ENCODE assay signal across 10 cellular contexts in the genomic region with DNA sequence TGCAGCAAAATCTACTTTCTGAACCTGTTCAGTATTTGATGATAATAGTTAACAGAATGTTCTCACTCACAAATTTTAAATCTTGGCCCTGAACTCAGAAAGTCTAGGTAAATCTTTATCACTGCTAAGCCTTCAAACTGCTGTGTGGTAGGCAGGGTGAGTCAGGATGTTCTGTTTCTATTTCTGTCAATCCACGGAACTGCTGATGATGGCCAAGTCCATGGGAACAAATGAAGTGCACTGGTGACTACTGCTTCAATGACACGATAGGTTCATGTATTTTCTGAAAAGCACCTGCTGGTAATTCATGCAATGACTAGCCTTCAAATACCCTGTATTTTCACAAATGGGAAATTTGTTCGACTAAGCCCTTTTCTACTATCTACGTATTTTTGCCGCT. TPM values are rescaled to one million over a fixed set of nuclear protein-coding genes. Genes with fewer than 3 reads are reported as not detected.
DNase-seq lines count a peak whose midpoint lies in the region; ATAC-seq, FAIRE-seq and TF ChIP-seq lines count a peak whose summit lies in the region.
"Had no signal": no experiment of that assay in that cellular context is flagged by ENCODE, and none has a peak within 500 bp of the region (broad histone marks: within the 10 kb centered on the region; RNA-seq: fewer than 3 reads in every experiment).

No MANE protein-coding gene starts in this region.

- no peak overlapping the region for H4K91ac ChIP-seq in mesenchymal stem cell (ENCODE audit: low read length)

- peaks cover 13% of the 10 kb centered on the region for H3K4me1 ChIP-seq in astrocyte (ENCODE audit: insufficient read depth, low read length)
- peaks cover 3% of the 10 kb centered on the region for H3K4me1 ChIP-seq in mesenchymal stem cell (ENCODE audit: control insufficient read depth, insufficient read depth, low read depth, low read length)

- TF ChIP-seq CTCF in astrocyte (IDR thresholded peaks at IDR 0.05; ENCODE audit: insufficient read depth, low read depth, low read length) (no peak), nephron progenitor cell (IDR thresholded peaks at IDR 0.05) (no peak)

- H4K8ac ChIP-seq in mesenchymal stem cell (ENCODE audit: low read length) = no peak overlapping the region

- H3K36me3 Mint-ChIP-seq in astrocyte (ENCODE audit: low read depth, unreplicated experiment) (peaks cover 2% of the 10 kb centered on the region), nephron progenitor cell (ENCODE audit: low read depth) (peaks cover 8% of the 10 kb centered on the region)

- H3K14ac ChIP-seq in mesenchymal stem cell (ENCODE audit: low read length in 2 of 2) = no peak overlapping the region

- H3K9me3 ChIP-seq in astrocyte (ENCODE audit: insufficient read depth, low read depth, low read length) = no peaks in the 10 kb centered on the region
- H3K9me3 ChIP-seq in mesenchymal stem cell (ENCODE audit: control insufficient read depth, low read length) = no peaks in the 10 kb centered on the region

- H3K27ac Mint-ChIP-seq in astrocyte (ENCODE audit: unreplicated experiment) (no peak overlapping the region), nephron progenitor cell (no peak overlapping the region)
- H3K27ac Mint-ChIP-seq: dendritic cell treated with granulocyte-macrophage colony-stimulating factor and Interleukin-4, amounts not matched to agents 40 ng/mL and 50 ng/mL, for 4 days had no signal

- no peaks in the 10 kb centered on the region for H4K20me1 ChIP-seq in astrocyte (ENCODE audit: insufficient read depth, low read length)

- DNase-seq in DMS53 (lab: John Stamatoyannopoulos, UW) (peak; percentile 26), LHCN-M2 (ENCODE audit: low read depth) (peak; percentile 84), astrocyte (ENCODE audit: low read depth) (peak; percentile 68), mesenchymal stem cell (peak; percentile 76), nephron progenitor cell (no peak), pons (ENCODE audit: low spot score) (no peak)
- DNase-seq: NCI-H524 had no signal

- H3K27ac ChIP-seq in astrocyte (ENCODE audit: low read depth, low read length) (peak overlapping the region; percentile 83), mesenchymal stem cell (ENCODE audit: low read length, poor library complexity, severe bottlenecking) (peak overlapping the region; percentile 79)

- FAIRE-seq in astrocyte (lab: Jason Lieb, UNC) = no peak

- H3K27me3 ChIP-seq in astrocyte (ENCODE audit: insufficient read depth, low read length) (no peaks in the 10 kb centered on the region), mesenchymal stem cell (ENCODE audit: control insufficient read depth in 1 of 2, insufficient read depth in 1 of 2, low read length in 2 of 2) (no peaks in the 10 kb centered on the region)

- no peak overlapping the region for H2BK5ac ChIP-seq in mesenchymal stem cell (ENCODE audit: low read depth, low read length, poor library complexity, severe bottlenecking)

- H2AK5ac ChIP-seq in mesenchymal stem cell (ENCODE audit: low read length, severe bottlenecking) = peak overlapping the region; percentile 60

- no peak overlapping the region for H2AFZ ChIP-seq in astrocyte (ENCODE audit: low read depth, low read length)
- H2AFZ ChIP-seq in mesenchymal stem cell (ENCODE audit: low read depth, low read length) = no peak overlapping the region

- H3K4me3 Mint-ChIP-seq in astrocyte (ENCODE audit: unreplicated experiment) (no peak overlapping the region), nephron progenitor cell (no peak overlapping the region)
- H3K4me3 Mint-ChIP-seq: dendritic cell treated with granulocyte-macrophage colony-stimulating factor and Interleukin-4, amounts not matched to agents 40 ng/mL and 50 ng/mL, for 4 days had no signal

- H2BK15ac ChIP-seq in mesenchymal stem cell (ENCODE audit: low read depth, poor library complexity, severe bottlenecking) = no peak overlapping the region

- H3K23ac ChIP-seq in mesenchymal stem cell (ENCODE audit: low read length in 2 of 2) = no peak overlapping the region

- H3K79me1 ChIP-seq in mesenchymal stem cell (replicated peaks; ENCODE audit: low read length, poor library complexity, severe bottlenecking) = no peaks in the 10 kb centered on the region

- no peak overlapping the region for H3K18ac ChIP-seq in mesenchymal stem cell (ENCODE audit: low read depth in 1 of 2, low read length in 2 of 2)

- H3K4me3 ChIP-seq in astrocyte (ENCODE audit: insufficient read depth, low read depth, low read length) (no peak overlapping the region), mesenchymal stem cell (ENCODE audit: insufficient read depth in 1 of 2, low read depth in 1 of 2, low read length in 2 of 2) (peak overlapping the region in 1 of 2 experiments; percentile 54)

- 77% methylated on average over 5 of the region's 5 CpGs for WGBS in mesenchymal stem cell

- H3K4me1 Mint-ChIP-seq in astrocyte (ENCODE audit: low read depth, unreplicated experiment) (peaks cover 5% of the 10 kb centered on the region), nephron progenitor cell (no peaks in the 10 kb centered on the region)

- peak overlapping the region; percentile 64 for H3K4me2 ChIP-seq in astrocyte (ENCODE audit: low read length)
- H3K4me2 ChIP-seq in mesenchymal stem cell (ENCODE audit: low read length, poor library complexity, severe bottlenecking) = no peak overlapping the region

- H2BK120ac ChIP-seq in mesenchymal stem cell (ENCODE audit: low read depth, low read length) = no peak overlapping the region

- H3K9me3 Mint-ChIP-seq in astrocyte (ENCODE audit: unreplicated experiment) (no peaks in the 10 kb centered on the region), nephron progenitor cell (no peaks in the 10 kb centered on the region)
- H3K9me3 Mint-ChIP-seq: dendritic cell treated with granulocyte-macrophage colony-stimulating factor and Interleukin-4, amounts not matched to agents 40 ng/mL and 50 ng/mL, for 4 days had no signal

- ATAC-seq in HG03342 (IDR thresholded peaks at IDR 0.05; ENCODE audit: unreplicated experiment) = no peak
- no peak for ATAC-seq in GM19035 (IDR thresholded peaks at IDR 0.05; ENCODE audit: unreplicated experiment)

- no peaks in the 10 kb centered on the region for H3K27me3 Mint-ChIP-seq in astrocyte (ENCODE audit: low read depth, unreplicated experiment)
- H3K27me3 Mint-ChIP-seq in nephron progenitor cell (ENCODE audit: low read depth, poor library complexity) = peaks cover 5% of the 10 kb centered on the region
- H3K27me3 Mint-ChIP-seq: dendritic cell treated with granulocyte-macrophage colony-stimulating factor and Interleukin-4, amounts not matched to agents 40 ng/mL and 50 ng/mL, for 4 days had no signal

- H2BK12ac ChIP-seq in mesenchymal stem cell (ENCODE audit: low read length in 2 of 2) = no peak overlapping the region

- H3K9ac ChIP-seq in astrocyte (ENCODE audit: low read length) (peak overlapping the region; percentile 64), mesenchymal stem cell (ENCODE audit: low read length) (peak overlapping the region; percentile 75)

- no peaks in the 10 kb centered on the region for H3K79me2 ChIP-seq in astrocyte (ENCODE audit: insufficient read depth, low read length)

- H3K4ac ChIP-seq in mesenchymal stem cell (ENCODE audit: low read depth in 1 of 2, low read length in 2 of 2) = no peak overlapping the region

- H3K36me3 ChIP-seq in astrocyte (ENCODE audit: insufficient read depth, low read length) = peaks cover 6% of the 10 kb centered on the region
- H3K36me3 ChIP-seq in mesenchymal stem cell (ENCODE audit: control insufficient read depth in 1 of 2, insufficient read depth in 2 of 2, low read depth in 1 of 2, low read length in 2 of 2) = peaks cover 8 to 17% of the 10 kb centered on the region in 2 experiments

RNA-seq across cellular contexts. Expression of a gene that starts 14.2 kb away (rescaled TPM):
- total RNA-seq in LHCN-M2 (2014; rRNA removed) (55.7 and 84.9 TPM in 2 replicates), astrocyte (66.7 and 75.0 TPM in 2 replicates)
- 25.4 TPM for polyA plus RNA-seq in LHCN-M2 (2012)
- 75.3 TPM for polyA plus RNA-seq in mesenchymal stem cell (2013, experiment 1 of 2)
- 68.7 TPM for polyA plus RNA-seq in mesenchymal stem cell (2013, experiment 2 of 2)

RNA-seq across cellular contexts. Expression of a gene that starts 33.0 kb away (rescaled TPM):
- total RNA-seq in LHCN-M2 (2014; rRNA removed) (62.7 and 66.0 TPM in 2 replicates), astrocyte (60.3 and 68.2 TPM in 2 replicates)
- polyA plus RNA-seq in LHCN-M2 (2012) = 33.0 TPM
- polyA plus RNA-seq in mesenchymal stem cell (2013, experiment 1 of 2) = 28.6 TPM
- polyA plus RNA-seq in mesenchymal stem cell (2013, experiment 2 of 2) = 29.9 TPM

Comparison
In these comparisons a context has a peak if more than half of its experiments do, and no peak if none do; other contexts are left out.
1. DNase-seq: peak in DMS53 (single experiment), LHCN-M2 (single experiment), astrocyte (single experiment) and mesenchymal stem cell (single experiment); none in nephron progenitor cell (single experiment) and pons (single experiment).